In the genomic region with DNA sequence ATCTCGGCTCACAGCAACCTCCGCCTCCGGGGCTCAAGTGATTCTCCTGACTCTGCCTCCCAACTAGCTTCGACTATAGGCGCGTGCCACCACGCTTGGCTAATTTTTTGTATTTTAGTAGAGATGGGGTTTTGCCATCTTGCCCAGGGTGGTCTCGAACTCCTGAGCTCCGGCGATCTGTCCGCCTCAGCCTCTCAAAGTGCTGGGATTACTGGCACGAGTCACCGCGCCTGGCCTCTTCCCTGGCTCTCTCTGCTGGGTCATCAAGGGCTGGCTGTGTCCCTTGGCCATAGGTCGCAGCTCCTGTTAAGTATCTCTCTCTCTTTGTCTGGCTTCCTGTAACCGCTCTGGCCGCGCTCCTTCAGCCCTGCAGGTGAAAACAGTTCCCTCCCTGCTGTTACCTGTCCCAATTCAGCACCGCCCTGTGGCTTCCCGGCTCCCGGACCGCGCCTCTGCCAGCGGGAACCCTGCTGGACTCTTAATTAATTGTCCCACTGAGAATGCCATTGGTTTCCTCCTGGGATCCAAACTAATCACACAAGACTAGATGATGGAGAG, we compare ENCODE assay signal across 8 cellular contexts. TPM values are rescaled to one million over a fixed set of nuclear protein-coding genes. Genes with fewer than 3 reads are reported as not detected.
DNase-seq lines count a peak whose midpoint lies in the region; ATAC-seq and TF ChIP-seq lines count a peak whose summit lies in the region.

No MANE protein-coding gene starts in this region.

- H3K4me3 Mint-ChIP-seq in stimulated activated naive CD8-positive, alpha-beta T cell treated with anti-CD3 and anti-CD28 coated beads, Interleukin-15, Interleukin-2, amounts not matched to agents 100 ng/mL and 50 ng/mL, for 24 hours: peak overlapping the region; percentile 87
- H3K4me3 Mint-ChIP-seq in stimulated activated naive CD8-positive, alpha-beta T cell treated with anti-CD3 and anti-CD28 coated beads, Interleukin-15, amount 100 ng/mL, for 72 hours: peak overlapping the region; percentile 91 to 92

- no peaks in the 10 kb centered on the region for H3K36me3 Mint-ChIP-seq in stimulated activated naive CD8-positive, alpha-beta T cell treated with anti-CD3 and anti-CD28 coated beads, Interleukin-15, Interleukin-2, amounts not matched to agents 100 ng/mL and 50 ng/mL, for 24 hours (ENCODE audit: low read depth)

- ATAC-seq in stimulated activated naive CD8-positive, alpha-beta T cell treated with anti-CD3 and anti-CD28 coated beads, Interleukin-15, Interleukin-2, amounts not matched to agents 100 U/mL and 50 U/mL, for 24 hours: no peak
- ATAC-seq in stimulated activated naive CD8-positive, alpha-beta T cell treated with anti-CD3 and anti-CD28 coated beads, Interleukin-15, amount 100 ng/mL, for 72 hours: no peak
- ATAC-seq in GM21447 (IDR thresholded peaks at IDR 0.05; ENCODE audit: unreplicated experiment) (no peak), GM18873 (IDR thresholded peaks at IDR 0.05; ENCODE audit: low FRiP score, unreplicated experiment) (no peak)

- intact Hi-C loops in adrenal gland (cut with DNase I): no loop called here

- H3K27me3 ChIP-seq in adrenal gland: no peaks in the 10 kb centered on the region

- 32 to 37% (median 36%) methylated on average over 20 to 24 of the region's 24 CpGs for WGBS in adrenal gland, 4 donors

- H3K9me3 Mint-ChIP-seq in stimulated activated naive CD8-positive, alpha-beta T cell treated with anti-CD3 and anti-CD28 coated beads, Interleukin-15, Interleukin-2, amounts not matched to agents 100 ng/mL and 50 ng/mL, for 24 hours: no peaks in the 10 kb centered on the region
- no peaks in the 10 kb centered on the region for H3K9me3 Mint-ChIP-seq in stimulated activated naive CD8-positive, alpha-beta T cell treated with anti-CD3 and anti-CD28 coated beads, Interleukin-15, amount 100 ng/mL, for 72 hours

- peak in 1 of 2 donors; percentile 8 for TF ChIP-seq POLR2A in adrenal gland (IDR thresholded peaks at IDR 0.05)

- peaks cover 4 to 19% of the 10 kb centered on the region in 2 donors for H3K4me1 ChIP-seq in adrenal gland (replicated peaks in 1 of 2)

- no peaks in the 10 kb centered on the region for H3K9me3 ChIP-seq in adrenal gland (replicated peaks in 1 of 3)

- peak in 2 of 6 experiments; percentile 25 to 31 for TF ChIP-seq CTCF in adrenal gland (IDR thresholded peaks at IDR 0.05)

- H3K4me1 Mint-ChIP-seq in stimulated activated naive CD8-positive, alpha-beta T cell treated with anti-CD3 and anti-CD28 coated beads, Interleukin-15, Interleukin-2, amounts not matched to agents 100 ng/mL and 50 ng/mL, for 24 hours (ENCODE audit: low read depth): peaks cover 13% of the 10 kb centered on the region
- H3K4me1 Mint-ChIP-seq in stimulated activated naive CD8-positive, alpha-beta T cell treated with anti-CD3 and anti-CD28 coated beads, Interleukin-15, amount 100 ng/mL, for 72 hours: peaks cover 30% of the 10 kb centered on the region

- no peaks in the 10 kb centered on the region for H3K36me3 ChIP-seq in adrenal gland (replicated peaks in 1 of 2)

- peaks cover 21% of the 10 kb centered on the region for H3K27me3 Mint-ChIP-seq in stimulated activated naive CD8-positive, alpha-beta T cell treated with anti-CD3 and anti-CD28 coated beads, Interleukin-15, Interleukin-2, amounts not matched to agents 100 ng/mL and 50 ng/mL, for 24 hours
- H3K27me3 Mint-ChIP-seq in stimulated activated naive CD8-positive, alpha-beta T cell treated with anti-CD3 and anti-CD28 coated beads, Interleukin-15, amount 100 ng/mL, for 72 hours: peaks cover 82% of the 10 kb centered on the region

- no peak for DNase-seq in stimulated activated naive CD8-positive, alpha-beta T cell treated with anti-CD3 and anti-CD28 coated beads, Interleukin-15, Interleukin-2, amounts not matched to agents 100 U/mL and 50 U/mL, for 24 hours
- peak; percentile 55 to 78 (median 71) for DNase-seq in adrenal gland
- DNase-seq in iPS-NIHi7 (ENCODE audit: extremely low spot score): peak; percentile 56
- DNase-seq in stimulated activated naive CD8-positive, alpha-beta T cell treated with anti-CD3 and anti-CD28 coated beads, Interleukin-15, amount 100 ng/mL, for 72 hours: no peak
- no peak for DNase-seq in NK-92 treated with Interleukin-12 subunit alpha and Interleukin-12 subunit beta, amount 100 ng/mL, for 24 hours (lab: John Stamatoyannopoulos, UW)

- H3K4me3 ChIP-seq in adrenal gland: peak overlapping the region in 3 of 4 donors; percentile 49 to 84 (median 64)

- H3K27ac ChIP-seq in adrenal gland: peak overlapping the region; percentile 73 to 98 (median 93)

- peak overlapping the region; percentile 79 for H3K27ac Mint-ChIP-seq in stimulated activated naive CD8-positive, alpha-beta T cell treated with anti-CD3 and anti-CD28 coated beads, Interleukin-15, Interleukin-2, amounts not matched to agents 100 ng/mL and 50 ng/mL, for 24 hours
- H3K27ac Mint-ChIP-seq in stimulated activated naive CD8-positive, alpha-beta T cell treated with anti-CD3 and anti-CD28 coated beads, Interleukin-15, amount 100 ng/mL, for 72 hours: peak overlapping the region in 1 of 2 donors; percentile 81

RNA-seq across cellular contexts. Expression of a gene that starts 1.3 kb away (rescaled TPM):
- 10 to 100 TPM; 15.5 to 35.2 (median 21.9) TPM for total RNA-seq in adrenal gland
- 10 to 100 TPM in 2 of 3 donors, 1 to 10 TPM in 1; 8.2 to 73.9 (median 33.8) TPM for polyA plus RNA-seq in adrenal gland

RNA-seq across cellular contexts. Expression of a gene that starts 42.5 kb away (rescaled TPM):
- 1 to 10 TPM in 1 of 8 donors, under 1 TPM in 6, not detected in 1; 0.28 to 3.0 (median 0.46) TPM for total RNA-seq in adrenal gland
- 1 to 10 TPM in 1 of 3 donors, under 1 TPM in 2; 0.05 to 1.1 (median 0.24) TPM for polyA plus RNA-seq in adrenal gland

Comparison
In these comparisons a context has a peak if more than half of its experiments do, and no peak if none do; other contexts are left out.
1. DNase-seq: peak in adrenal gland (7 of 7) and iPS-NIHi7 (single experiment); none in stimulated activated naive CD8-positive, alpha-beta T cell treated with anti-CD3 and anti-CD28 coated beads, Interleukin-15, Interleukin-2, amounts not matched to agents 100 U/mL and 50 U/mL, for 24 hours (single experiment), stimulated activated naive CD8-positive, alpha-beta T cell treated with anti-CD3 and anti-CD28 coated beads, Interleukin-15, amount 100 ng/mL, for 72 hours (0 of 2) and NK-92 treated with Interleukin-12 subunit alpha and Interleukin-12 subunit beta, amount 100 ng/mL, for 24 hours (single experiment).